27 cellular contexts compared by ENCODE assay signal in genomic region chr9:29865764-29866313, GRCh38.
A peak's percentile ranks its signal among the peaks of the same experiment; 100 is the strongest.
DNase-seq lines count a peak whose midpoint lies in the region; ATAC-seq and TF ChIP-seq lines count a peak whose summit lies in the region.
"Had no signal": no experiment of that assay in that cellular context is flagged by ENCODE, and none has a peak within 500 bp of the region (broad histone marks: within the 10 kb centered on the region; RNA-seq: fewer than 3 reads in every experiment).

No MANE protein-coding gene starts in this region.

- H3K27ac Mint-ChIP-seq in activated CD4-positive, alpha-beta T cell treated with anti-CD3 and anti-CD28 coated beads, Interleukin-2, amount 10 ng/mL, durations not matched to agents 24 days and 14 days: no peak overlapping the region
- H3K27ac Mint-ChIP-seq: brain; H9; T-helper 1 cell treated with Interleukin-12 subunit alpha and Interleukin-12 subunit beta and Interleukin-4 antibody, amounts not matched to agents 30 μg/mL and 1 μg/mL, for 36 hours had no signal

- no peaks in the 10 kb centered on the region for H4K20me1 ChIP-seq in osteoblast (ENCODE audit: insufficient read depth, low read length)
- H4K20me1 ChIP-seq: BLaER1 had no signal

- no peak overlapping the region for H3K4me3 Mint-ChIP-seq in activated CD4-positive, alpha-beta T cell treated with anti-CD3 and anti-CD28 coated beads, Interleukin-2, amount 10 ng/mL, durations not matched to agents 24 days and 14 days
- H3K4me3 Mint-ChIP-seq: brain; H9; T-helper 1 cell treated with Interleukin-12 subunit alpha and Interleukin-12 subunit beta and Interleukin-4 antibody, amounts not matched to agents 30 μg/mL and 1 μg/mL, for 36 hours had no signal

- H3K36me3 Mint-ChIP-seq in activated CD4-positive, alpha-beta T cell treated with anti-CD3 and anti-CD28 coated beads, Interleukin-2, amount 10 ng/mL, durations not matched to agents 24 days and 14 days (ENCODE audit: low read depth): no peaks in the 10 kb centered on the region
- H3K36me3 Mint-ChIP-seq: brain had no signal

- H3K36me3 ChIP-seq in osteoblast (ENCODE audit: insufficient read depth, low read length): no peaks in the 10 kb centered on the region
- H3K36me3 ChIP-seq: adrenal gland, BLaER1, suprapubic skin had no signal

- no peak overlapping the region for H3K4me2 ChIP-seq in osteoblast (ENCODE audit: insufficient read depth, low read length)
- H3K4me2 ChIP-seq: BLaER1 had no signal

- H2AFZ ChIP-seq in osteoblast (ENCODE audit: low read length): no peak overlapping the region

- H3K4me3 ChIP-seq in NB4 (ENCODE audit: low read depth, low read length) (no peak overlapping the region), osteoblast (ENCODE audit: insufficient read depth, low read length) (no peak overlapping the region)
- H3K4me3 ChIP-seq: adrenal gland, BLaER1, skin epidermis, suprapubic skin had no signal

- H3K27ac ChIP-seq in osteoblast (ENCODE audit: low read depth, low read length): no peak overlapping the region
- H3K27ac ChIP-seq: adrenal gland, BLaER1, epithelial cell of prostate, skin epidermis, suprapubic skin, VCaP had no signal

- peak; percentile 28 for ATAC-seq in stimulated activated naive CD8-positive, alpha-beta T cell treated with anti-CD3 and anti-CD28 coated beads, Interleukin-15, Interleukin-2, amounts not matched to agents 100 U/mL and 50 U/mL, for 24 hours

- H3K27me3 ChIP-seq in osteoblast (ENCODE audit: insufficient read depth, low read length): no peaks in the 10 kb centered on the region
- H3K27me3 ChIP-seq: adrenal gland, BLaER1, suprapubic skin had no signal

- no peaks in the 10 kb centered on the region for H3K4me1 Mint-ChIP-seq in activated CD4-positive, alpha-beta T cell treated with anti-CD3 and anti-CD28 coated beads, Interleukin-2, amount 10 ng/mL, durations not matched to agents 24 days and 14 days
- H3K4me1 Mint-ChIP-seq: H9 had no signal

- TF ChIP-seq CTCF in NB4 (IDR thresholded peaks at IDR 0.05; ENCODE audit: low read depth, low read length) (no peak), osteoblast (IDR thresholded peaks at IDR 0.05; ENCODE audit: extremely low read depth, low read depth, low read length) (no peak)

- no peaks in the 10 kb centered on the region for H3K9me3 Mint-ChIP-seq in activated CD4-positive, alpha-beta T cell treated with anti-CD3 and anti-CD28 coated beads, Interleukin-2, amount 10 ng/mL, durations not matched to agents 24 days and 14 days
- H3K9me3 Mint-ChIP-seq: T-helper 1 cell treated with Interleukin-12 subunit alpha and Interleukin-12 subunit beta and Interleukin-4 antibody, amounts not matched to agents 30 μg/mL and 1 μg/mL, for 36 hours had no signal

- no peak for TF ChIP-seq POLR2A in NB4 (IDR thresholded peaks at IDR 0.05; ENCODE audit: extremely low read depth, insufficient read length)

- no peaks in the 10 kb centered on the region for H3K79me2 ChIP-seq in osteoblast (ENCODE audit: insufficient read depth, low read length)

- H3K4me1 ChIP-seq in osteoblast (ENCODE audit: insufficient read depth, low read length): no peaks in the 10 kb centered on the region
- H3K4me1 ChIP-seq: adrenal gland, BLaER1, suprapubic skin had no signal

- peak; percentile 68 for DNase-seq in activated CD4-positive, alpha-beta T cell treated with anti-CD3 and anti-CD28 coated beads, Interleukin-2, amount 10 ng/mL, durations not matched to agents 24 days and 14 days
- no peak for DNase-seq in activated CD4-positive, alpha-beta T cell treated with anti-CD3 and anti-CD28 coated beads, Interleukin-2, amount 50 U/mL, for 48 hours
- DNase-seq in NB4 (ENCODE audit: low read depth): peak; percentile 15
- peak; percentile 2 for DNase-seq in cerebellar cortex (ENCODE audit: low spot score)
- no peak for DNase-seq in stimulated activated naive CD8-positive, alpha-beta T cell treated with anti-CD3 and anti-CD28 coated beads, Interleukin-15, Interleukin-2, amounts not matched to agents 100 U/mL and 50 U/mL, for 24 hours
- no peak for DNase-seq in AG08395 (ENCODE audit: low spot score)
- DNase-seq in SKM-1 treated with dmso at 0.1 percent for 144 hours (lab: John Stamatoyannopoulos, UW; ENCODE audit: unreplicated experiment): no peak
- DNase-seq in osteoblast (ENCODE audit: insufficient read length, low spot score, missing footprints): no peak
- DNase-seq: activated CD4-positive, alpha-beta T cell treated with anti-CD3 and anti-CD28 coated beads, Interleukin-2, amount 50 U/mL, for 1 hour; activated gamma-delta T cell; adrenal gland; DMS79; H9; head of caudate nucleus; IMR-90; NCI-H1417 treated with DMSO at 0.1 percent for 48 hours; NCI-H2107; NCI-H510A; nucleus accumbens; stimulated activated CD4-positive, alpha-beta T cell treated with anti-CD3 and anti-CD28 coated beads, Interleukin-1b, Interleukin-23, amount 100 ng/mL, for 48 hours had no signal

- intact Hi-C loops in activated CD4-positive, alpha-beta T cell treated with anti-CD3 and anti-CD28 coated beads, Interleukin-2, amount 10 ng/mL, durations not matched to agents 24 days and 14 days (cut with micrococcal nuclease): loop anchor here (2.0 kb wide), 1 partner anchor 209 kb away; no protein-coding TSS in a partner anchor

- H3K9me3 ChIP-seq in osteoblast (ENCODE audit: low read depth, low read length): no peaks in the 10 kb centered on the region
- H3K9me3 ChIP-seq: adrenal gland, BLaER1, suprapubic skin had no signal

- H3K27me3 Mint-ChIP-seq in activated CD4-positive, alpha-beta T cell treated with anti-CD3 and anti-CD28 coated beads, Interleukin-2, amount 10 ng/mL, durations not matched to agents 24 days and 14 days: no peaks in the 10 kb centered on the region

Comparison
In these comparisons a context has a peak if more than half of its experiments do, and no peak if none do; other contexts are left out.
1. DNase-seq: peak in activated CD4-positive, alpha-beta T cell treated with anti-CD3 and anti-CD28 coated beads, Interleukin-2, amount 10 ng/mL, durations not matched to agents 24 days and 14 days (single experiment), NB4 (single experiment) and cerebellar cortex (single experiment); none in activated CD4-positive, alpha-beta T cell treated with anti-CD3 and anti-CD28 coated beads, Interleukin-2, amount 50 U/mL, for 48 hours (0 of 2), stimulated activated naive CD8-positive, alpha-beta T cell treated with anti-CD3 and anti-CD28 coated beads, Interleukin-15, Interleukin-2, amounts not matched to agents 100 U/mL and 50 U/mL, for 24 hours (single experiment), AG08395 (single experiment), SKM-1 treated with dmso at 0.1 percent for 144 hours (single experiment) and osteoblast (single experiment).